In the genomic region with DNA sequence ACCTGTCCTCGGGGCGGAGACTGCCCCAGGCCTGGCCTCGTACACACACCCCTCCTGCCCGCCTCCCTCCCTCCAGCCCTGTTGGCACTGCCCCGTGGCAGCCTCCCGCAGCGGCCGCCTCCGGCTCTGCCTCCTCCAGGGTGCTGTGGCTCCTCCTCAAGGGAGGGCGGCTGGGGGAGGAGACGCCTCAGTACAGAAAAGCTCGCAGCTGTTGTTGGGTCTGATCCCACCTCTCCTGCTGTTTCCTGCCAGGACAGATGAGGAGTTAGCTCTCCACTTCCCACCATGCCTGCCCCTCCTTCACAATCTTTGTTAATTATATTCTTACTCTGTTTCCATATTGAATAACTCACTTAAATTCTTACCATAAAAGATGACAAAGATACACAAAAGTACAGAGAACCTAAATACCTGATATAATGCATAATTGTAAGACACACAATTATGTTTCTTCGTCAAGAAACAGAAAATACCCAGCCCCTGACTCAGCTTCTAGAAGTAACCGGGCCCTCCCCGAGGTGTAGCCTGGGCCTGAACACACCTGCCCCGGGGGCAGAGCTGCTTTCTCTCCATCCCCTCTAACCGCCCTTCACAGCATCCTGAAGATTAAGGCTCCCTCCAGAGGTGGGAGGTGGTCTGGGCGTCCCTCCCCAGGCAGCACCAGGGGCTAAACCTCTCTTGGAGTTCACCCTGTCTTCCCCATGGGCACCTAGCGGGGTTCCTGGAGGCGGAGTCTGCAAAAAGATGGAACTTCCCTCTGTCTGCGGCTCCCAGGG, we compare ENCODE assay signal across 9 cellular contexts. TPM values are rescaled to one million over a fixed set of nuclear protein-coding genes. Genes with fewer than 3 reads are reported as not detected.
DNase-seq lines count a peak whose midpoint lies in the region; ATAC-seq and TF ChIP-seq lines count a peak whose summit lies in the region.
"Had no signal": no experiment of that assay in that cellular context is flagged by ENCODE, and none has a peak within 500 bp of the region (broad histone marks: within the 10 kb centered on the region; RNA-seq: fewer than 3 reads in every experiment).

No MANE protein-coding gene starts in this region.

- H3K4me1 ChIP-seq in HEK293 (ENCODE audit: control insufficient read depth, insufficient read depth, low read length) (peaks cover 9% of the 10 kb centered on the region), SJCRH30 (no peaks in the 10 kb centered on the region; the same call in 1 of the 2 replicates), right cardiac atrium (ENCODE audit: control insufficient read depth, insufficient read depth, low read length) (no peaks in the 10 kb centered on the region), testis (peaks cover 9% of the 10 kb centered on the region)
- H3K4me1 ChIP-seq in CD4-positive, alpha-beta memory T cell (ENCODE audit: insufficient read depth, low read length): no peaks in the 10 kb centered on the region

- no peak for TF ChIP-seq POLR2A in testis (IDR thresholded peaks at IDR 0.05)

- no peak overlapping the region for H3K4me3 Mint-ChIP-seq in activated naive CD8-positive, alpha-beta T cell treated with anti-CD3 and anti-CD28 coated beads for 36 hours
- H3K4me3 Mint-ChIP-seq in CD4-positive, alpha-beta memory T cell: no peak overlapping the region

- CTCF ChIA-PET in HEK293 (lab: Yijun Ruan, JAX): interaction anchor here (1.3 to 1.5 kb wide), 2 partner anchors 20 to 22 kb away, joined by 3 to 5 read pairs; no protein-coding TSS in a partner anchor
- CTCF ChIA-PET in CD4-positive, alpha-beta memory T cell (lab: Charles Lee; ENCODE audit: partially characterized antibody): no interaction called here

- H3K4me3 ChIP-seq in HEK293 (ENCODE audit: low read depth, low read length) (no peak overlapping the region), SJCRH30 (peak overlapping the region; percentile 21), right cardiac atrium (ENCODE audit: low read length) (no peak overlapping the region), testis (no peak overlapping the region)
- no peak overlapping the region for H3K4me3 ChIP-seq in CD4-positive, alpha-beta memory T cell (ENCODE audit: low read length in 2 of 2)

- WGBS in right cardiac atrium: 45% methylated on average over 21 of the region's 21 CpGs
- 49 to 60% methylated on average over 21 of the region's 21 CpGs for WGBS in testis, 2 donors

- H3K36me3 ChIP-seq in HEK293 (ENCODE audit: control insufficient read depth in 2 of 2, insufficient read depth in 1 of 2, low read length in 2 of 2): no peaks in the 10 kb centered on the region
- H3K36me3 ChIP-seq in SJCRH30: no peaks in the 10 kb centered on the region
- H3K36me3 ChIP-seq in testis (ENCODE audit: low read depth, missing control alignments): no peaks in the 10 kb centered on the region
- H3K36me3 ChIP-seq in CD4-positive, alpha-beta memory T cell (ENCODE audit: insufficient read depth, low read length): no peaks in the 10 kb centered on the region

- no peaks in the 10 kb centered on the region for H3K36me3 Mint-ChIP-seq in activated naive CD8-positive, alpha-beta T cell treated with anti-CD3 and anti-CD28 coated beads for 36 hours
- no peaks in the 10 kb centered on the region for H3K36me3 Mint-ChIP-seq in CD4-positive, alpha-beta memory T cell

- H3K27me3 ChIP-seq in SJCRH30 (no peaks in the 10 kb centered on the region), right cardiac atrium (ENCODE audit: control insufficient read depth, insufficient read depth) (no peaks in the 10 kb centered on the region), testis (no peaks in the 10 kb centered on the region)
- H3K27me3 ChIP-seq in CD4-positive, alpha-beta memory T cell (ENCODE audit: insufficient read depth, low read length): no peaks in the 10 kb centered on the region

- POLR2A ChIA-PET in HEK293 (lab: Yijun Ruan, JAX): no interaction called here
- POLR2A ChIA-PET in CD4-positive, alpha-beta memory T cell (lab: Charles Lee; ENCODE audit: partially characterized antibody): no interaction called here

- DNase-seq in SJCRH30: peak; percentile 81 to 89
- peak; percentile 68 to 86 (median 85) for DNase-seq in right cardiac atrium
- DNase-seq in testis: peak; percentile 62
- no peak for DNase-seq in activated naive CD8-positive, alpha-beta T cell treated with anti-CD3 and anti-CD28 coated beads for 36 hours
- DNase-seq in CD4-positive, alpha-beta memory T cell: no peak
- DNase-seq: midbrain had no signal

- intact Hi-C loops in right cardiac atrium (cut with DNase I): no loop called here
- intact Hi-C loops in testis (cut with DNase I; ENCODE audit: low total_unique reads): no loop called here
- intact Hi-C loops in CD4-positive, alpha-beta memory T cell (cut with micrococcal nuclease): no loop called here

- no peak for TF ChIP-seq CTCF in HEK293 (tag by site-specific recombination; IDR thresholded peaks at IDR 0.05)
- TF ChIP-seq CTCF in testis (IDR thresholded peaks at IDR 0.05): no peak

- H3K27ac Mint-ChIP-seq in activated naive CD8-positive, alpha-beta T cell treated with anti-CD3 and anti-CD28 coated beads for 36 hours: no peak overlapping the region
- no peak overlapping the region for H3K27ac Mint-ChIP-seq in CD4-positive, alpha-beta memory T cell

- no peak overlapping the region for H3K27ac ChIP-seq in HEK293 (ENCODE audit: extremely low read depth, low read depth, low read length)
- peak overlapping the region; percentile 21; the same call in 1 of the 2 replicates for H3K27ac ChIP-seq in SJCRH30
- H3K27ac ChIP-seq in right cardiac atrium (ENCODE audit: low read length): no peak overlapping the region
- no peak overlapping the region for H3K27ac ChIP-seq in testis
- no peak overlapping the region for H3K27ac ChIP-seq in CD4-positive, alpha-beta memory T cell (ENCODE audit: low read depth, low read length)

- peak; percentile 67 for ATAC-seq in right cardiac atrium
- ATAC-seq in GM21528 (IDR thresholded peaks at IDR 0.05; ENCODE audit: low FRiP score, unreplicated experiment): no peak
- no peak for ATAC-seq in GM18498 (IDR thresholded peaks at IDR 0.05; ENCODE audit: unreplicated experiment)

- no peaks in the 10 kb centered on the region for H3K9me3 Mint-ChIP-seq in activated naive CD8-positive, alpha-beta T cell treated with anti-CD3 and anti-CD28 coated beads for 36 hours
- H3K9me3 Mint-ChIP-seq in CD4-positive, alpha-beta memory T cell: peaks cover 0 to 4% (median 0%) of the 10 kb centered on the region in 8 donors

- H3K4me1 Mint-ChIP-seq in activated naive CD8-positive, alpha-beta T cell treated with anti-CD3 and anti-CD28 coated beads for 36 hours: no peaks in the 10 kb centered on the region
- H3K4me1 Mint-ChIP-seq in CD4-positive, alpha-beta memory T cell: no peaks in the 10 kb centered on the region

- H3K9me3 ChIP-seq in HEK293 (ENCODE audit: control insufficient read depth, insufficient read depth, low read depth, low read length) (no peaks in the 10 kb centered on the region), SJCRH30 (replicated peaks) (no peaks in the 10 kb centered on the region), right cardiac atrium (ENCODE audit: control insufficient read depth, low read length) (no peaks in the 10 kb centered on the region), testis (no peaks in the 10 kb centered on the region)
- H3K9me3 ChIP-seq in CD4-positive, alpha-beta memory T cell (ENCODE audit: control insufficient read depth in 1 of 2, low read length in 2 of 2): no peaks in the 10 kb centered on the region

- H3K27me3 Mint-ChIP-seq in activated naive CD8-positive, alpha-beta T cell treated with anti-CD3 and anti-CD28 coated beads for 36 hours: peaks cover 23% of the 10 kb centered on the region
- peaks cover 4 to 5% of the 10 kb centered on the region in 2 donors for H3K27me3 Mint-ChIP-seq in CD4-positive, alpha-beta memory T cell

TF ChIP-seq in HEK293, 187 proteins besides CTCF, POLR2A, EP300 and RAD21 (continues in another document):
- TF ChIP-seq SP2 (tag by site-specific recombination; IDR thresholded peaks at IDR 0.05) (peak; percentile 74), ZNF341 (tag by site-specific recombination; IDR thresholded peaks at IDR 0.05; ENCODE audit: low read depth) (peak; percentile 94), EGR2 (tag by site-specific recombination; IDR thresholded peaks at IDR 0.05; ENCODE audit: low read depth) (peak; percentile 92), SP7 (tag by site-specific recombination; IDR thresholded peaks at IDR 0.05) (peak; percentile 57; the same call in 1 of the 2 replicates), GLIS1 (tag by site-specific recombination; IDR thresholded peaks at IDR 0.05) (peak; percentile 63), ZFHX2 (tag by site-specific recombination; conservative IDR thresholded peaks at IDR 0.05) (peak; percentile 95), SP3 (tag by site-specific recombination; IDR thresholded peaks at IDR 0.05) (peak; percentile 75)
- TF ChIP-seq, protein P1, sequence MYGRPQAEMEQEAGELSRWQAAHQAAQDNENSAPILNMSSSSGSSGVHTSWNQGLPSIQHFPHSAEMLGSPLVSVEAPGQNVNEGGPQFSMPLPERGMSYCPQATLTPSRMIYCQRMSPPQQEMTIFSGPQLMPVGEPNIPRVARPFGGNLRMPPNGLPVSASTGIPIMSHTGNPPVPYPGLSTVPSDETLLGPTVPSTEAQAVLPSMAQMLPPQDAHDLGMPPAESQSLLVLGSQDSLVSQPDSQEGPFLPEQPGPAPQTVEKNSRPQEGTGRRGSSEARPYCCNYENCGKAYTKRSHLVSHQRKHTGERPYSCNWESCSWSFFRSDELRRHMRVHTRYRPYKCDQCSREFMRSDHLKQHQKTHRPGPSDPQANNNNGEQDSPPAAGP (tag by site-specific recombination; IDR thresholded peaks at IDR 0.05): peak; percentile 67; the same call in 1 of the 2 replicates
- TF ChIP-seq, protein P2, sequence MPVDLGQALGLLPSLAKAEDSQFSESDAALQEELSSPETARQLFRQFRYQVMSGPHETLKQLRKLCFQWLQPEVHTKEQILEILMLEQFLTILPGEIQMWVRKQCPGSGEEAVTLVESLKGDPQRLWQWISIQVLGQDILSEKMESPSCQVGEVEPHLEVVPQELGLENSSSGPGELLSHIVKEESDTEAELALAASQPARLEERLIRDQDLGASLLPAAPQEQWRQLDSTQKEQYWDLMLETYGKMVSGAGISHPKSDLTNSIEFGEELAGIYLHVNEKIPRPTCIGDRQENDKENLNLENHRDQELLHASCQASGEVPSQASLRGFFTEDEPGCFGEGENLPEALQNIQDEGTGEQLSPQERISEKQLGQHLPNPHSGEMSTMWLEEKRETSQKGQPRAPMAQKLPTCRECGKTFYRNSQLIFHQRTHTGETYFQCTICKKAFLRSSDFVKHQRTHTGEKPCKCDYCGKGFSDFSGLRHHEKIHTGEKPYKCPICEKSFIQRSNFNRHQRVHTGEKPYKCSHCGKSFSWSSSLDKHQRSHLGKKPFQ (tag by site-specific recombination; IDR thresholded peaks at IDR 0.05): peak; percentile 87

RNA-seq across cellular contexts. Expression of a gene that starts 30.6 kb away (rescaled TPM):
- total RNA-seq in SJCRH30 (2014; rRNA removed; shearing (Covaris generic)): 12.6 and 13.3 TPM in 2 replicates
- total RNA-seq in right cardiac atrium (100 to 1,000 TPM; 112 to 192 (median 171) TPM), testis (100 to 1,000 TPM; 166 to 178 TPM)
- polyA plus RNA-seq in right cardiac atrium (165 TPM), testis (ENCODE audit: insufficient read depth, low read depth, low replicate concordance) (197 TPM)
- total RNA-seq in activated naive CD8-positive, alpha-beta T cell treated with anti-CD3 and anti-CD28 coated beads for 36 hours: 1 to 10 TPM; 4.3 to 5.2 TPM
- 1 to 10 TPM; 5.2 to 6.0 TPM for total RNA-seq in CD4-positive, alpha-beta memory T cell
- polyA plus RNA-seq in CD4-positive, alpha-beta memory T cell: under 1 TPM in 1 of 2 donors, not detected in 1; 0.87 TPM

Comparison
In these comparisons a context has a peak if more than half of its experiments do, and no peak if none do; other contexts are left out.
1. DNase-seq: peak in SJCRH30 (2 of 2), right cardiac atrium (3 of 3) and testis (single experiment); none in activated naive CD8-positive, alpha-beta T cell treated with anti-CD3 and anti-CD28 coated beads for 36 hours (single experiment) and CD4-positive, alpha-beta memory T cell (0 of 5).
2. ATAC-seq: peak in right cardiac atrium (2 of 2); none in GM21528 (single experiment) and GM18498 (single experiment).